In the genomic region with DNA sequence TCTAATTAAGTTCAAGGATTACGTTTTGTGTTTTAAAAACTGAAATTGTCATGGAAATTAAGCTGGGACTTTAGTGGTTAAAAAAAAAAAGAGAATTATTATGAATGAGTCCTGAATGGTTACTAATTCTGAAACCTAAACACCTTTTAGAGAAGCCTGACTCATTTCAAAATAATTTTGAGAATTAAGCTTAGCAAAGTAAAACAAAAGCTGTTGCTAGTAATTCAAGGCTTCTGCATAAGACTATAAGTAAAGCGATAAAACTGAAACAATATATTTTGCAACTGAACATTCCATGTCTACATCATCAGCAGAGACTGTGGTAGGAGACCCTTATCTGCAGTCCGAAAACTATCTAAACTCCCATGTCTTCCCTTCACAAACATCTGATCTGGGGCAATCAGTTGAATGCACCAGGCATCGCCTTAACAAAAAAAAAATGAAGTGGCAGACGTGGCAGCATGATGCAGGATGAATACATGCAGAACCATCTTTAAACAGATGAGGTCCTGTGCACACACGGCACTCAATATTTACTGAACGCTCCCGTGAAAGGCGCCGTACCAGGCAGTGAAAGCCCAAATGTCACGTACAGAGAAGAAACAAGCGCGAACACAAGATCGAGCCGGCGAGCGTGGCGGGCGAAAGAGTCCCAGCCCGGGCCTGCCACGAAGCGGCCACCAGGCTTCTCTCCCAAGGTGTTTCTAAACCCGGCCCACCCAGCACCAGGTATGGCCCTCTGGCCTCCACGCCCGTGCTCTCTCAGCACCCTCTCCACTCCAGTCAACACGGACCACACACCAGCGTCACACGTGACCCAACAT, we compare ENCODE assay signal across 9 cellular contexts.
DNase-seq lines count a peak whose midpoint lies in the region; ATAC-seq and TF ChIP-seq lines count a peak whose summit lies in the region.
"Had no signal": no experiment of that assay in that cellular context is flagged by ENCODE, and none has a peak within 500 bp of the region (broad histone marks: within the 10 kb centered on the region; RNA-seq: fewer than 3 reads in every experiment).

No MANE protein-coding gene starts in this region.

- H3K27me3 ChIP-seq in adipocyte (replicated peaks; ENCODE audit: control insufficient read depth, insufficient read depth, low read length) (no peaks in the 10 kb centered on the region), upper lobe of right lung (no peaks in the 10 kb centered on the region)

- H3K4me3 ChIP-seq in adipocyte (ENCODE audit: low read length), result peak overlapping the region; percentile 73
- H3K4me3 ChIP-seq in upper lobe of right lung, result peak overlapping the region; percentile 38

- H3K9me3 ChIP-seq in adipocyte (ENCODE audit: control insufficient read depth, low read length) (no peaks in the 10 kb centered on the region), upper lobe of right lung (no peaks in the 10 kb centered on the region)

- peak overlapping the region; percentile 70 for H3K27ac ChIP-seq in upper lobe of right lung

- H3K36me3 ChIP-seq in adipocyte (ENCODE audit: control insufficient read depth, insufficient read depth, low read length, severe bottlenecking) (no peaks in the 10 kb centered on the region), upper lobe of right lung (no peaks in the 10 kb centered on the region)

- DNase-seq in GM13977 (ENCODE audit: low spot score) (peak; percentile 75), adipocyte (ENCODE audit: low read depth) (peak; percentile 74), kidney tubule cell (ENCODE audit: low spot score) (peak; percentile 57), upper lobe of right lung (no peak), NCI-H2171 treated with DMSO at 0.1 percent for 48 hours (lab: John Stamatoyannopoulos, UW) (no peak), head of caudate nucleus (no peak)
- DNase-seq: naive B cell had no signal

- in situ Hi-C loops in GM13977 (cut with MboI; ENCODE audit: low pct_unique_long_range_greater_than_20kb, low sequenced_read_pairs, unreplicated experiment), result no loop called here

- H3K4me1 ChIP-seq in adipocyte (ENCODE audit: control insufficient read depth, insufficient read depth, low read length) (peaks cover 45% of the 10 kb centered on the region), upper lobe of right lung (peaks cover 79% of the 10 kb centered on the region)

- TF ChIP-seq CTCF in GM13977 (IDR thresholded peaks at IDR 0.05; ENCODE audit: extremely low read depth, insufficient read depth, missing control alignments), result no peak
- TF ChIP-seq CTCF in upper lobe of right lung (IDR thresholded peaks at IDR 0.05), result no peak

- H3K9ac ChIP-seq in adipocyte (ENCODE audit: low read length), result peak overlapping the region; percentile 63

- intact Hi-C loops in upper lobe of right lung (cut with DNase I), result loop anchor here (10.0 kb wide), 1 partner anchor 56 kb away; no protein-coding TSS in a partner anchor
- intact Hi-C loops in head of caudate nucleus (cut with DNase I), result no loop called here

- ATAC-seq in HG02884 (IDR thresholded peaks at IDR 0.05; ENCODE audit: unreplicated experiment) (peak; percentile 79), upper lobe of right lung (no peak), GM21825 (IDR thresholded peaks at IDR 0.05; ENCODE audit: unreplicated experiment) (no peak)

Comparison
In these comparisons a context has a peak if more than half of its experiments do, and no peak if none do; other contexts are left out.
1. DNase-seq: peak in GM13977 (single experiment), adipocyte (single experiment) and kidney tubule cell (single experiment); none in upper lobe of right lung (single experiment), NCI-H2171 treated with DMSO at 0.1 percent for 48 hours (single experiment) and head of caudate nucleus (0 of 42).